ENCODE assay signal across 16 cellular contexts in genomic region chr12:71536939-71537622, GRCh38.
"Had no signal": no experiment of that assay in that cellular context is flagged by ENCODE, and none has a peak within 500 bp of the region (broad histone marks: within the 10 kb centered on the region; RNA-seq: fewer than 3 reads in every experiment).

No MANE protein-coding gene starts in this region.

- DNase-seq: activated CD4-positive, CD25-positive, alpha-beta regulatory T cell treated with anti-CD3 and anti-CD28 coated beads, Interleukin-2, amount 50 U/mL, for 72 hours; activated naive CD4-positive, alpha-beta T cell; activated naive CD8-positive, alpha-beta T cell treated with anti-CD3 and anti-CD28 coated beads, Interleukin-2, amount 10 ng/mL, durations not matched to agents 7 days and 5 days; brain microvascular endothelial cell; effector memory CD4-positive, alpha-beta T cell; foreskin fibroblast; glutamatergic neuron; kidney glomerular epithelial cell; left ventricle myocardium superior; mesenchymal stem cell; stimulated activated CD4-positive, alpha-beta T cell treated with anti-CD3 and anti-CD28 coated beads, Interleukin-4, amount 100 ng/mL, for 4 hours; stimulated activated CD8-positive, alpha-beta memory T cell treated with anti-CD3 and anti-CD28 coated beads, Interleukin-4, amount 100 ng/mL, for 48 hours; stimulated activated naive CD8-positive, alpha-beta T cell treated with anti-CD3 and anti-CD28 coated beads, Interleukin-15, Interleukin-2, amounts not matched to agents 100 U/mL and 50 U/mL, for 24 hours; testis; upper lobe of right lung had no signal

- ATAC-seq: left ventricle myocardium superior; natural killer cell treated with Interleukin-12 subunit alpha and Interleukin-12 subunit beta and Interleukin-15 and Interleukin-18, amount 100 ng/mL, for 72 hours; stimulated activated naive CD8-positive, alpha-beta T cell treated with anti-CD3 and anti-CD28 coated beads, Interleukin-15, Interleukin-2, amounts not matched to agents 100 U/mL and 50 U/mL, for 24 hours; upper lobe of right lung had no signal
